ENCODE assay signal across 8 cellular contexts in the genomic region with DNA sequence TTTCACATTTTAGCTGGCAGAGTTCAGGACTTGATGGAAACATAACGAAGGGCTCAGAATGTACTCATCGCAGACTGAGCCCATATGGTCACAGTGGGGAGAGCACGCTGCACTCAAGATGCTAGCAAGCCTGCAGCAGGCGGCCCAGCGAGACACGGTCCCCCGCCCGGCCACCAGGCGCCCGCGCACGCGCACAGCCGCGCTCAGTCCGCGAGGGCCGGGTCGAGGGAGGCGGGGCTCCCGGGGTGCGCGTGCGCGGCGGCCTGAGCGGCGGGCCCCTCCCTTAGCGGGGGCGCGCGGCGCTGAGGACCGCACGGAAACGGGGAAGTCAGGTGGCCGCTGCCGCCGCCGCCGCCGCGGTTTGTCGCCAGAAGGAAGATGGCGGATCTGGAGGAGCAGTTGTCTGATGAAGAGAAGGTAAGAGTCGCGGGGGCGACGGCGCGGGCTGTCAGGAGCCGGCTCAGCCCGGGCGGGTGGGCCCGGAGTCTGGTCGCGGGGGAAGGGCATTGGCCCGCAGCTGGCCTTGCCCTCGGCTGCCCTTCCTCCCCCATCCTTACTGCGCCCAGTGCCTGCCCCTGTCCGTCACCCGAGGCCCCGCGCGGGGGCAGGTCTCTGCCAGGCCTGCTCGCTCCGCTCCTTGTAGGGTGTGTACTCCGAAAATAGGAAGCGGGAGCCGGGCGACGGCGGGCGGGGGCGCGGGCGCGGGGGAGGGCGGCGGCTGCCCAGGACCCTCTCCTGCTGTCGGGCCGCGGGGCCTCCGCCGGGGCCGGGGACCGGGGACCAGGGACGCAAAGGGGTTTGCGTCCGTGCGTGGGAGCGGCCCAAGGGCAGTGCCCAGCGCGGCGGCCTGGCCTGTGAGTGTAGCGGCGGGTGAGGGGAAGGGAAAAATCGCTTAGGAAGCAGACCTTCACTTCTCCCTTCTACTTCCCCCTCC. TPM values are rescaled to one million over a fixed set of nuclear protein-coding genes. Genes with fewer than 3 reads are reported as not detected.
A peak's percentile ranks its signal among the peaks of the same experiment; 100 is the strongest.
DNase-seq lines count a peak whose midpoint lies in the region; ATAC-seq, FAIRE-seq and TF ChIP-seq lines count a peak whose summit lies in the region.

A gene (plus strand): TSS at position 354 of the 934 bp plus-strand sequence. CDS start 25 bp downstream, at position 379.

- TF ChIP-seq POLR2A in IMR-90 (IDR thresholded peaks at IDR 0.05; ENCODE audit: low read depth, low read length) (peak; percentile 90), endothelial cell of umbilical vein (IDR thresholded peaks at IDR 0.05; ENCODE audit: low read depth, low read length) (peak; percentile 80)

- H3K79me2 ChIP-seq in OCI-LY7 (ENCODE audit: insufficient read depth, low read depth, low read length) (peaks cover 47% of the 10 kb centered on the region), endothelial cell of umbilical vein (ENCODE audit: control insufficient read depth, insufficient read depth, low read length) (peaks cover 50% of the 10 kb centered on the region)

- peak within 1 kb of the TSS; percentile 95 for H3K4me3 ChIP-seq in IMR-90 (ENCODE audit: insufficient read depth, low read depth, low read length)
- H3K4me3 ChIP-seq in OCI-LY7 (ENCODE audit: low read depth, low read length, poor library complexity, severe bottlenecking) = peak within 1 kb of the TSS; percentile 99
- peak within 1 kb of the TSS; percentile 55 to 95 (median 92) for H3K4me3 ChIP-seq in endothelial cell of umbilical vein (replicated peaks in 1 of 3; ENCODE audit: insufficient read depth in 1 of 3, low read depth in 1 of 3, low read length in 3 of 3)
- peak within 1 kb of the TSS; percentile 88 for H3K4me3 ChIP-seq in mononuclear cell (ENCODE audit: low read length)

- TF ChIP-seq CTCF in IMR-90 (conservative IDR thresholded peaks at IDR 0.05; ENCODE audit: low read depth, low read length) (peak; percentile 39), OCI-LY7 (conservative IDR thresholded peaks at IDR 0.05; ENCODE audit: low read length) (0 out of 2 replicates have a peak, but pooled peaks have one; percentile 9), endothelial cell of umbilical vein (IDR thresholded peaks at IDR 0.05; ENCODE audit: extremely low read depth in 1 of 2, insufficient read depth in 1 of 2, low read depth in 1 of 2, low read length in 2 of 2) (peak in 1 of 2 donors; percentile 34)

- H4K91ac ChIP-seq in IMR-90 (ENCODE audit: insufficient read depth, low read depth, low read length) = peak within 1 kb of the TSS; percentile 57

- BruUV-seq in IMR-90 (replicated peaks; lab: Mats Ljungman, UMichigan) (no TSS peak), OCI-LY7 (replicated peaks; lab: Mats Ljungman, UMichigan) (no TSS peak), endothelial cell of umbilical vein (replicated peaks; lab: Mats Ljungman, UMichigan) (no TSS peak)

- POLR2A ChIA-PET in IMR-90 (lab: Charles Lee; ENCODE audit: unreplicated experiment) (interaction anchor here (0.6 kb wide), 1 partner anchor 218 kb away, joined by 3 read pairs; no protein-coding TSS in a partner anchor), OCI-LY7 (lab: Charles Lee) (interaction anchor here (0.7 to 1.4 kb wide), 2 partner anchors 78 to 90 kb away, joined by 3 to 4 read pairs; a partner anchor contains a TSS), endothelial cell of umbilical vein (lab: Charles Lee) (no interaction called here)

- CTCF ChIA-PET in IMR-90 (lab: Yijun Ruan, JAX) (no interaction called here), OCI-LY7 (lab: Charles Lee; ENCODE audit: unreplicated experiment) (interaction anchor here (0.6 kb wide), 1 partner anchor 1472 kb away, joined by 3 read pairs; no protein-coding TSS in a partner anchor), endothelial cell of umbilical vein (lab: Charles Lee) (interaction anchor here (1.0 to 1.8 kb wide), 3 partner anchors 11 to 35 kb away, joined by 4 read pairs; no protein-coding TSS in a partner anchor)

- DNase-seq in DMS153 treated with DMSO at 0.1 percent for 48 hours (lab: John Stamatoyannopoulos, UW; ENCODE audit: unreplicated experiment) (peak; percentile 82), IMR-90 (peak; percentile 85), OCI-LY7 (ENCODE audit: low spot score) (peak; percentile 94), activated T-cell treated with anti-CD3 and anti-CD28 coated beads for 1 hour (ENCODE audit: low read depth) (peak; percentile 94), endothelial cell of umbilical vein (ENCODE audit: low read depth, low spot score) (peak; percentile 93)
- DNase-seq in stimulated activated CD8-positive, alpha-beta memory T cell treated with anti-CD3 and anti-CD28 coated beads, Interleukin-2, amount 100 ng/mL, for 48 hours (ENCODE audit: low read depth in 2 of 2) = peak; percentile 91 to 96

- no peaks in the 10 kb centered on the region for H3K9me2 ChIP-seq in OCI-LY7 (ENCODE audit: insufficient read depth, low read length)

- no peak for FAIRE-seq in endothelial cell of umbilical vein (lab: Jason Lieb, UNC)

- H3K9me3 ChIP-seq in IMR-90 (ENCODE audit: control insufficient read depth, insufficient read depth, low read length) (no peaks in the 10 kb centered on the region), OCI-LY7 (ENCODE audit: low read length) (no peaks in the 10 kb centered on the region), endothelial cell of umbilical vein (replicated peaks; ENCODE audit: control insufficient read depth, insufficient read depth, low read length) (no peaks in the 10 kb centered on the region), mononuclear cell (ENCODE audit: low read depth, low read length) (no peaks in the 10 kb centered on the region)

- peak within 1 kb of the TSS; percentile 90 for H2BK5ac ChIP-seq in IMR-90 (ENCODE audit: low read depth, low read length, poor library complexity, severe bottlenecking)

- H4K8ac ChIP-seq in IMR-90 (ENCODE audit: low read depth in 2 of 2, low read length in 2 of 2) = peak within 1 kb of the TSS; percentile 36 to 88

- H3K4ac ChIP-seq in IMR-90 (ENCODE audit: low read depth, low read length) = peak within 1 kb of the TSS; percentile 79

- peak within 1 kb of the TSS; percentile 95 for H3K56ac ChIP-seq in IMR-90 (ENCODE audit: extremely low read depth, insufficient read depth, low read length)

- in situ Hi-C loops in IMR-90 (cut with MboI; ENCODE audit: low sequenced_read_pairs) = no loop called here

- peaks cover 2% of the 10 kb centered on the region for H3K9me1 ChIP-seq in IMR-90 (ENCODE audit: insufficient read depth, low read length)
- no peaks in the 10 kb centered on the region for H3K9me1 ChIP-seq in endothelial cell of umbilical vein (replicated peaks; ENCODE audit: control insufficient read depth, extremely low read depth, insufficient read depth, low read length)

- peak within 1 kb of the TSS; percentile 97 for H3K14ac ChIP-seq in IMR-90 (replicated peaks; ENCODE audit: low read depth, low read length)

- H3K27me3 ChIP-seq in IMR-90 (ENCODE audit: control insufficient read depth, insufficient read depth, low read length) (no peaks in the 10 kb centered on the region), endothelial cell of umbilical vein (ENCODE audit: control insufficient read depth in 2 of 2, insufficient read depth in 2 of 2, low read length in 2 of 2) (no peaks in the 10 kb centered on the region), mononuclear cell (ENCODE audit: insufficient read depth, low read length) (no peaks in the 10 kb centered on the region)

- peak within 1 kb of the TSS; percentile 96; the same call in 1 of the 2 replicates for H3K23ac ChIP-seq in IMR-90 (ENCODE audit: low read depth, low read length)

- peak; percentile 85 for ATAC-seq in GM21529 (IDR thresholded peaks at IDR 0.05; ENCODE audit: unreplicated experiment)
- ATAC-seq in IMR-90 (ENCODE audit: low read depth) = peak; percentile 88

- H3K4me1 ChIP-seq in IMR-90 (ENCODE audit: control insufficient read depth, insufficient read depth, low read length) = peaks cover 4% of the 10 kb centered on the region
- peaks cover 11% of the 10 kb centered on the region for H3K4me1 ChIP-seq in OCI-LY7 (ENCODE audit: insufficient read depth, low read length, poor library complexity, severe bottlenecking)
- H3K4me1 ChIP-seq in endothelial cell of umbilical vein (ENCODE audit: control insufficient read depth, extremely low read depth, insufficient read depth, low read length) = peaks cover 19% of the 10 kb centered on the region
- H3K4me1 ChIP-seq in mononuclear cell (ENCODE audit: insufficient read depth, low read length) = peaks cover 49% of the 10 kb centered on the region

- H4K5ac ChIP-seq in IMR-90 (ENCODE audit: low read depth, low read length) = peak within 1 kb of the TSS; percentile 67

- H2AFZ ChIP-seq in IMR-90 (replicated peaks; ENCODE audit: low read length, poor library complexity) (peak within 1 kb of the TSS; percentile 88), OCI-LY7 (ENCODE audit: low read length) (peak within 1 kb of the TSS; percentile 98), endothelial cell of umbilical vein (ENCODE audit: low read depth, low read length) (peak within 1 kb of the TSS; percentile 39)

- peak within 1 kb of the TSS; percentile 64 for H2BK120ac ChIP-seq in IMR-90 (ENCODE audit: low read depth, low read length)

- H3K4me2 ChIP-seq in IMR-90 (ENCODE audit: low read depth, low read length) = peak within 1 kb of the TSS; percentile 99
- peak within 1 kb of the TSS; percentile 94 for H3K4me2 ChIP-seq in OCI-LY7 (ENCODE audit: low read length)
- peak within 1 kb of the TSS; percentile 88 for H3K4me2 ChIP-seq in endothelial cell of umbilical vein (ENCODE audit: insufficient read depth, low read length)

- 0% methylated on average over 14 of the region's 98 CpGs; no CpG with 5 or more reads in 1 of the 2 experiments for WGBS in IMR-90 (ENCODE audit: extremely low coverage in 2 of 2, insufficient read length in 1 of 2), 2 experiments

- dilution Hi-C loops in IMR-90 (cut with HindIII; ENCODE audit: low sequenced_read_pairs, unreplicated experiment) (no loop called here), endothelial cell of umbilical vein (cut with MboI; ENCODE audit: extremely low pct_ligation_motif_present, low sequenced_read_pairs) (no loop called here)

- H3K9ac ChIP-seq in IMR-90 (ENCODE audit: low read depth, low read length) (peak within 1 kb of the TSS; percentile 98), endothelial cell of umbilical vein (replicated peaks; ENCODE audit: extremely low read depth, insufficient read depth, low read length) (peak within 1 kb of the TSS; percentile 90)

- intact Hi-C loops in IMR-90 (cut with micrococcal nuclease) (no loop called here), OCI-LY7 (cut with micrococcal nuclease; ENCODE audit: unreplicated experiment) (loop anchor here (1.0 to 10.0 kb wide), 2 partner anchors 91 to 1322 kb away; a partner anchor contains a TSS), endothelial cell of umbilical vein (cut with micrococcal nuclease) (loop anchor here (1.0 to 2.0 kb wide), 5 partner anchors 9 to 270 kb away; a partner anchor contains a TSS)

- peak within 1 kb of the TSS; percentile 94 for H2AK9ac ChIP-seq in IMR-90 (replicated peaks; ENCODE audit: low read depth, low read length, poor library complexity)

- H4K20me1 ChIP-seq in IMR-90 (ENCODE audit: insufficient read depth, low read length) = peaks cover 35% of the 10 kb centered on the region
- peaks cover 16% of the 10 kb centered on the region for H4K20me1 ChIP-seq in OCI-LY7 (ENCODE audit: insufficient read depth, low read length)
- H4K20me1 ChIP-seq in endothelial cell of umbilical vein (replicated peaks; ENCODE audit: control insufficient read depth, extremely low read depth, insufficient read depth, low read length) = no peaks in the 10 kb centered on the region

- no peak for TF ChIP-seq RAD21 in IMR-90 (IDR thresholded peaks at IDR 0.05; ENCODE audit: low read length)

- H3K79me1 ChIP-seq in IMR-90 (ENCODE audit: low read depth in 1 of 2, low read length in 2 of 2) = peaks cover 2 to 21% of the 10 kb centered on the region in 2 experiments; a peak in 1 of 4 replicates

- H2BK20ac ChIP-seq in IMR-90 (ENCODE audit: low read depth, low read length) = no peak within 1 kb of the TSS

- H3K36me3 ChIP-seq in IMR-90 (ENCODE audit: control insufficient read depth, insufficient read depth, low read length) (0 out of 2 replicates have a peak, but pooled peaks cover 2% of the 10 kb centered on the region), OCI-LY7 (ENCODE audit: insufficient read depth, low read length) (no peaks in the 10 kb centered on the region), endothelial cell of umbilical vein (ENCODE audit: control insufficient read depth in 2 of 2, extremely low read depth in 1 of 2, insufficient read depth in 2 of 2, low read length in 2 of 2) (no peaks in the 10 kb centered on the region)

- H3K27ac ChIP-seq in IMR-90 (ENCODE audit: insufficient read depth, low read length) (peak within 1 kb of the TSS; percentile 94), OCI-LY7 (ENCODE audit: low read depth, low read length, poor library complexity, severe bottlenecking) (peak within 1 kb of the TSS; percentile 58), endothelial cell of umbilical vein (ENCODE audit: insufficient read depth, low read depth, low read length) (peak within 1 kb of the TSS; percentile 65)

- H2BK15ac ChIP-seq in IMR-90 (ENCODE audit: low read depth, low read length) = peak within 1 kb of the TSS; percentile 33; the same call in 1 of the 3 replicates

- H3K18ac ChIP-seq in IMR-90 (ENCODE audit: low read depth, low read length) = peak within 1 kb of the TSS; percentile 77

- H2AK5ac ChIP-seq in IMR-90 (ENCODE audit: low read depth, low read length) = peak within 1 kb of the TSS; percentile 71

RNA-seq across cellular contexts. Expression of the gene that starts here (rescaled TPM):
- total RNA-seq in IMR-90 (2012; rRNA removed) (133 and 229 TPM in 2 replicates), OCI-LY7 (2022) (96.2 and 103 TPM in 2 replicates), endothelial cell of umbilical vein (343 and 347 TPM in 2 replicates), mononuclear cell (201 TPM)
- polyA plus RNA-seq in IMR-90 (2012; rRNA removed) (50.7 and 66.6 TPM in 2 replicates), endothelial cell of umbilical vein (35.4 and 48.1 TPM in 2 replicates)
- 5.7 and 9.2 TPM in 2 replicates for polyA plus RNA-seq in IMR-90 (2012; cell fraction: cytosol; rRNA removed)
- 1.9 and 22.8 TPM in 2 replicates for polyA plus RNA-seq in IMR-90 (2012; cell fraction: nucleus; rRNA removed; ENCODE audit: low replicate concordance)
- 42.1 and 53.3 TPM in 2 replicates for total RNA-seq in OCI-LY7 (2014; rRNA removed; shearing (Covaris generic))
- polyA plus RNA-seq in endothelial cell of umbilical vein (2011; cell fraction: cytosol; rRNA removed) = 102 and 116 TPM in 2 replicates
- polyA plus RNA-seq in endothelial cell of umbilical vein (2011; cell fraction: nucleus; rRNA removed) = 83.3 and 105 TPM in 2 replicates
- polyA plus RNA-seq in endothelial cell of umbilical vein (2012) = 180 and 216 TPM in 2 replicates
- 93.1 and 99.7 TPM in 2 replicates for polyA minus RNA-seq in endothelial cell of umbilical vein
- polyA minus RNA-seq in endothelial cell of umbilical vein (2011; cell fraction: cytosol; rRNA and poly(A)+ RNA removed) = 29.8 TPM
- polyA minus RNA-seq in endothelial cell of umbilical vein (2011; cell fraction: nucleus; rRNA and poly(A)+ RNA removed) = 176 and 237 TPM in 2 replicates

Comparison
In these comparisons a context has a peak if more than half of its experiments do, and no peak if none do; other contexts are left out.
1. Peak in every context shown above with its lines: DNase-seq, ATAC-seq, H3K4me3 ChIP-seq and H3K27ac ChIP-seq.
2. H2AFZ ChIP-seq: peak in every context shown above with its lines; median percentile 98 in OCI-LY7; 88 in IMR-90; 39 in endothelial cell of umbilical vein.